Comparison of ENCODE assay signal across 8 cellular contexts in genomic region chr1:198157847-198158765, GRCh38. TPM values are rescaled to one million over a fixed set of nuclear protein-coding genes. Genes with fewer than 3 reads are reported as not detected.
DNase-seq lines count a peak whose midpoint lies in the region; ATAC-seq and TF ChIP-seq lines count a peak whose summit lies in the region.

No MANE protein-coding gene starts in this region.

- H3K27ac ChIP-seq in KOPT-K1 (ENCODE audit: low read depth, low read length, poor library complexity, severe bottlenecking), result peak overlapping the region; percentile 82

- peaks cover 37% of the 10 kb centered on the region for H3K4me1 Mint-ChIP-seq in activated CD4-positive, alpha-beta memory T cell treated with anti-CD3 and anti-CD28 coated beads for 36 hours (ENCODE audit: low read depth)

- POLR2A ChIA-PET in activated CD4-positive, alpha-beta memory T cell treated with anti-CD3 and anti-CD28 coated beads for 36 hours (lab: Charles Lee), result interaction anchor here (1.1 to 2.2 kb wide), 8 partner anchors 9 to 481 kb away, joined by 3 to 9 read pairs (median 3); partner anchors contain the start of gene PTPRC

- peaks cover 5% of the 10 kb centered on the region for H3K36me3 Mint-ChIP-seq in activated CD4-positive, alpha-beta memory T cell treated with anti-CD3 and anti-CD28 coated beads for 36 hours

- peak overlapping the region; percentile 97 for H3K27ac Mint-ChIP-seq in activated CD4-positive, alpha-beta memory T cell treated with anti-CD3 and anti-CD28 coated beads for 36 hours

- no peaks in the 10 kb centered on the region for H3K9me3 ChIP-seq in KOPT-K1 (ENCODE audit: insufficient read depth, low read length, poor library complexity, severe bottlenecking)

- no peak for TF ChIP-seq CTCF in retinal pigment epithelial cell (conservative IDR thresholded peaks at IDR 0.05; ENCODE audit: low read depth, low read length)

- H3K36me3 ChIP-seq in KOPT-K1 (ENCODE audit: insufficient read depth, low read length), result no peaks in the 10 kb centered on the region

- H3K9me3 Mint-ChIP-seq in activated CD4-positive, alpha-beta memory T cell treated with anti-CD3 and anti-CD28 coated beads for 36 hours, result no peaks in the 10 kb centered on the region

- H3K4me3 ChIP-seq in retinal pigment epithelial cell (ENCODE audit: low read length), result peak overlapping the region; percentile 87

- no peaks in the 10 kb centered on the region for H3K27me3 Mint-ChIP-seq in activated CD4-positive, alpha-beta memory T cell treated with anti-CD3 and anti-CD28 coated beads for 36 hours

- CTCF ChIA-PET in activated CD4-positive, alpha-beta memory T cell treated with anti-CD3 and anti-CD28 coated beads for 36 hours (lab: Charles Lee), result interaction anchor here (1.0 to 1.4 kb wide), 7 partner anchors 9 to 540 kb away, joined by 3 to 5 read pairs (median 3); no protein-coding TSS in a partner anchor

- intact Hi-C loops in activated CD4-positive, alpha-beta memory T cell treated with anti-CD3 and anti-CD28 coated beads for 36 hours (cut with micrococcal nuclease), result loop anchor here (1.0 to 10.0 kb wide), 11 partner anchors 17 to 633 kb away; partner anchors contain the start of gene LHX9

- ATAC-seq in GM21526 (IDR thresholded peaks at IDR 0.05; ENCODE audit: low FRiP score, unreplicated experiment) (no peak), GM18907 (IDR thresholded peaks at IDR 0.05; ENCODE audit: unreplicated experiment) (no peak)

- peak overlapping the region; percentile 98 for H3K4me3 Mint-ChIP-seq in activated CD4-positive, alpha-beta memory T cell treated with anti-CD3 and anti-CD28 coated beads for 36 hours

- peak; percentile 36 for DNase-seq in NCI-H748 (lab: John Stamatoyannopoulos, UW; ENCODE audit: unreplicated experiment)
- no peak for DNase-seq in NCI-H748 treated with DMSO at 0.1 percent for 48 hours (lab: John Stamatoyannopoulos, UW)
- peak; percentile 51 for DNase-seq in activated CD4-positive, alpha-beta memory T cell treated with anti-CD3 and anti-CD28 coated beads for 36 hours
- peak; percentile 16 for DNase-seq in germinal center (ENCODE audit: low spot score)
- DNase-seq in retinal pigment epithelial cell (ENCODE audit: low read depth), result no peak

RNA-seq across cellular contexts. Expression of gene NEK7, which starts 1.3 kb away (rescaled TPM):
- 10 to 100 TPM; 61.6 to 62.0 TPM for total RNA-seq in activated CD4-positive, alpha-beta memory T cell treated with anti-CD3 and anti-CD28 coated beads for 36 hours

Comparison
In these comparisons a context has a peak if more than half of its experiments do, and no peak if none do; other contexts are left out.
1. DNase-seq: peak in NCI-H748 (single experiment), activated CD4-positive, alpha-beta memory T cell treated with anti-CD3 and anti-CD28 coated beads for 36 hours (single experiment) and germinal center (single experiment); none in NCI-H748 treated with DMSO at 0.1 percent for 48 hours (single experiment) and retinal pigment epithelial cell (single experiment).